In the genomic region with DNA sequence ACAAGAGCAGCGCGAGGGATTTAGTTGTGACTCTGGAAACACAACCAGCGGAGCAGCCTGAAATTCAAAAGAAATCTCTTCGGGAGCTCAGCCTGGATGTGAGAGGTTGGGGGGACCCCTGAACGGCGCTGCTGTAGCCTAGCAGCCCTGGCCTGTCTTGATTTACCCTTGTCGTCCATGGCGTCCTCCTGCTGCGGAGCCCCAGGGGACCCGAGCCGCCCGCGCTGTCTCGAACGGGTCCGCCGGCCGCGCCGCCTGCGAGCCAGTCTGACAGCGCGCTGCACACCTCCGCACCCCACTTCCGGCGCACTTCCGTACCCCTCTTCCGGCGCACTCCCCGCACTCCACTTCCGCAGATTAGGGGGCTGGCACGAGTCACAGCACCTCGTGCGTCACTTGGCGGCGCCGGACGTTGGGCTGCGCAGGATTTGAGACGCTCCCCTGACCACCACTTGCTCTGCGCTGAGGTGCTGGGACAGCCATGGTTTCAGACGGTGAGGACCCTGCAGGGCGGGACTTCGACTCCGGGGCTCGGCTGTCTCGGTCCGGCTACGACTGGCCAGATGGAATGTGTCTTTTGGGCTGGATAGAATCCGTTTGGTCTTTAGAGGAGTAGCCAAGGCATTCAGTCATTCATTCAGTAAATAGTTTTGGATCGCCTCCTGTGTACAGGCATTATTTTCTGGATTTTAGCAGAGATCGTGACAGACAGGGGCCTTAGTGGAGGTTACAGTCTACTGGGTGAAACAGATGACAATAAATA, we compare ENCODE assay signal across 8 cellular contexts. TPM values are rescaled to one million over a fixed set of nuclear protein-coding genes. Genes with fewer than 3 reads are reported as not detected.
DNase-seq lines count a peak whose midpoint lies in the region; TF ChIP-seq lines count a peak whose summit lies in the region.

Gene EIF2B1 (minus strand): TSS at position 308 of the 763 bp plus-strand sequence. CDS start 129 bp downstream, at position 179.
Gene GTF2H3 (plus strand): TSS at position 451 of the 763 bp plus-strand sequence. CDS start 31 bp downstream, at position 482.

- no peaks in the 10 kb centered on the region for H3K9me2 ChIP-seq in MM.1S (replicated peaks; ENCODE audit: insufficient read depth, low read length)
- no peaks in the 10 kb centered on the region for H3K9me2 ChIP-seq in neural cell (ENCODE audit: insufficient read depth, low read length)

- H3K4me3 ChIP-seq in HAP-1 (peak within 1 kb of the TSS; percentile 74), MM.1S (ENCODE audit: low read length) (peak within 1 kb of the TSS; percentile 86), neural cell (ENCODE audit: low read length) (peak within 1 kb of the TSS; percentile 85), stomach (peak within 1 kb of the TSS; percentile 64 to 94 (median 87))

- TF ChIP-seq CTCF in MM.1S (IDR thresholded peaks at IDR 0.05; ENCODE audit: low read length) = no peak
- TF ChIP-seq CTCF in neural cell (IDR thresholded peaks at IDR 0.05; ENCODE audit: poor library complexity, severe bottlenecking) = no peak
- no peak for TF ChIP-seq CTCF in stomach (IDR thresholded peaks at IDR 0.05)

- H4K20me1 ChIP-seq in MM.1S (ENCODE audit: insufficient read depth, low read length) (no peaks in the 10 kb centered on the region), neural cell (ENCODE audit: insufficient read depth) (no peaks in the 10 kb centered on the region)

- H3K4me1 ChIP-seq in ES-I3 (ENCODE audit: insufficient read depth, low read length) (peaks cover 5% of the 10 kb centered on the region; the same call in 1 of the 2 replicates), HAP-1 (peaks cover 4% of the 10 kb centered on the region), MM.1S (ENCODE audit: low read length) (no peaks in the 10 kb centered on the region), stomach (peaks cover 14 to 43% (median 29%) of the 10 kb centered on the region in 4 donors)

- peak in 2 of 4 donors; percentile 29 to 79 for TF ChIP-seq POLR2A in stomach (IDR thresholded peaks at IDR 0.05)

- DNase-seq in HAP-1 (ENCODE audit: low spot score in 2 of 2) (peak; percentile 94 to 97), MM.1S (peak; percentile 91), SIG-M5 (lab: John Stamatoyannopoulos, UW) (peak; percentile 76), activated gamma-delta T cell (lab: John Stamatoyannopoulos, UW) (peak; percentile 98), fibroblast of the conjunctiva (ENCODE audit: low read depth) (peak; percentile 91), stomach (peak; percentile 97)

- H2AFZ ChIP-seq in MM.1S (ENCODE audit: low read length) = peak within 1 kb of the TSS; percentile 67; the same call in 1 of the 2 replicates
- peak within 1 kb of the TSS; percentile 92 for H2AFZ ChIP-seq in neural cell (ENCODE audit: low read depth, low read length)

- H3K27me3 ChIP-seq in HAP-1 (ENCODE audit: low read depth) (no peaks in the 10 kb centered on the region), MM.1S (replicated peaks; ENCODE audit: insufficient read depth, low read length) (no peaks in the 10 kb centered on the region), neural cell (ENCODE audit: insufficient read depth, low read depth, low read length) (no peaks in the 10 kb centered on the region), stomach (no peaks in the 10 kb centered on the region)

- in situ Hi-C loops in HAP-1 (cut with MboI; ENCODE audit: low sequenced_read_pairs) = no loop called here

- H3K27ac ChIP-seq in MM.1S (ENCODE audit: low read length) (peak within 1 kb of the TSS; percentile 57; the same call in 1 of the 2 replicates), neural cell (ENCODE audit: low read length) (peak within 1 kb of the TSS; percentile 85), stomach (peak within 1 kb of the TSS; percentile 75 to 89 (median 86))

- no peaks in the 10 kb centered on the region for H3F3A ChIP-seq in MM.1S (ENCODE audit: insufficient read depth, low read length)
- H3F3A ChIP-seq in neural cell (ENCODE audit: insufficient read depth, low read length, poor library complexity, severe bottlenecking) = no peaks in the 10 kb centered on the region

- H3K9ac ChIP-seq in ES-I3 (ENCODE audit: low read depth, low read length) (peak within 1 kb of the TSS; percentile 96), MM.1S (ENCODE audit: low read length) (peak within 1 kb of the TSS; percentile 90), neural cell (ENCODE audit: low read length) (peak within 1 kb of the TSS; percentile 86)

- 0 to 1% (median 0%) methylated on average over 19 to 52 of the region's 52 CpGs for WGBS in stomach, 5 donors

- H3K9me3 ChIP-seq in ES-I3 (ENCODE audit: control insufficient read depth, insufficient read depth, low read length) (no peaks in the 10 kb centered on the region), HAP-1 (no peaks in the 10 kb centered on the region), MM.1S (replicated peaks; ENCODE audit: insufficient read depth, low read length) (no peaks in the 10 kb centered on the region), neural cell (ENCODE audit: low read length) (no peaks in the 10 kb centered on the region), stomach (no peaks in the 10 kb centered on the region)

- H3K36me3 ChIP-seq in ES-I3 (ENCODE audit: insufficient read depth, low read length) (peaks cover 23% of the 10 kb centered on the region), HAP-1 (replicated peaks) (peaks cover 29% of the 10 kb centered on the region), MM.1S (replicated peaks; ENCODE audit: insufficient read depth, low read length) (no peaks in the 10 kb centered on the region), neural cell (ENCODE audit: insufficient read depth, low read length) (no peaks in the 10 kb centered on the region), stomach (peaks cover 28 to 45% (median 39%) of the 10 kb centered on the region in 4 donors)

- H3K4me2 ChIP-seq in MM.1S (ENCODE audit: low read depth, low read length) (peak within 1 kb of the TSS; percentile 76), neural cell (ENCODE audit: low read length) (peak within 1 kb of the TSS; percentile 99)

- intact Hi-C loops in stomach (cut with DNase I; ENCODE audit: low total_unique reads) = no loop called here

- peaks cover 30% of the 10 kb centered on the region for H3K79me2 ChIP-seq in MM.1S (ENCODE audit: low read length)
- peaks cover 23% of the 10 kb centered on the region for H3K79me2 ChIP-seq in neural cell (replicated peaks; ENCODE audit: insufficient read depth, low read length)

- TF ChIP-seq RAD21 in neural cell (conservative IDR thresholded peaks at IDR 0.05) = peak; percentile 19

- TF ChIP-seq EP300 in neural cell (conservative IDR thresholded peaks at IDR 0.05; ENCODE audit: poor library complexity, severe bottlenecking) = peak; percentile 82
- no peak for TF ChIP-seq EP300 in stomach (IDR thresholded peaks at IDR 0.05)

TF ChIP-seq in neural cell, 6 proteins besides CTCF, POLR2A, EP300 and RAD21:
- TF ChIP-seq MXI1 (conservative IDR thresholded peaks at IDR 0.05; ENCODE audit: poor library complexity, severe bottlenecking) (peak; percentile 99), EZH2 (IDR thresholded peaks at IDR 0.05; ENCODE audit: borderline replicate concordance, insufficient read depth, low read length, poor library complexity, severe bottlenecking) (no peak), TAF1 (IDR thresholded peaks at IDR 0.05; ENCODE audit: low read depth) (peak; percentile 75), SMC3 (conservative IDR thresholded peaks at IDR 0.05; ENCODE audit: poor library complexity) (no peak), POLR2AphosphoS5 (IDR thresholded peaks at IDR 0.05) (peak; percentile 98)
- TF ChIP-seq, protein P1, sequence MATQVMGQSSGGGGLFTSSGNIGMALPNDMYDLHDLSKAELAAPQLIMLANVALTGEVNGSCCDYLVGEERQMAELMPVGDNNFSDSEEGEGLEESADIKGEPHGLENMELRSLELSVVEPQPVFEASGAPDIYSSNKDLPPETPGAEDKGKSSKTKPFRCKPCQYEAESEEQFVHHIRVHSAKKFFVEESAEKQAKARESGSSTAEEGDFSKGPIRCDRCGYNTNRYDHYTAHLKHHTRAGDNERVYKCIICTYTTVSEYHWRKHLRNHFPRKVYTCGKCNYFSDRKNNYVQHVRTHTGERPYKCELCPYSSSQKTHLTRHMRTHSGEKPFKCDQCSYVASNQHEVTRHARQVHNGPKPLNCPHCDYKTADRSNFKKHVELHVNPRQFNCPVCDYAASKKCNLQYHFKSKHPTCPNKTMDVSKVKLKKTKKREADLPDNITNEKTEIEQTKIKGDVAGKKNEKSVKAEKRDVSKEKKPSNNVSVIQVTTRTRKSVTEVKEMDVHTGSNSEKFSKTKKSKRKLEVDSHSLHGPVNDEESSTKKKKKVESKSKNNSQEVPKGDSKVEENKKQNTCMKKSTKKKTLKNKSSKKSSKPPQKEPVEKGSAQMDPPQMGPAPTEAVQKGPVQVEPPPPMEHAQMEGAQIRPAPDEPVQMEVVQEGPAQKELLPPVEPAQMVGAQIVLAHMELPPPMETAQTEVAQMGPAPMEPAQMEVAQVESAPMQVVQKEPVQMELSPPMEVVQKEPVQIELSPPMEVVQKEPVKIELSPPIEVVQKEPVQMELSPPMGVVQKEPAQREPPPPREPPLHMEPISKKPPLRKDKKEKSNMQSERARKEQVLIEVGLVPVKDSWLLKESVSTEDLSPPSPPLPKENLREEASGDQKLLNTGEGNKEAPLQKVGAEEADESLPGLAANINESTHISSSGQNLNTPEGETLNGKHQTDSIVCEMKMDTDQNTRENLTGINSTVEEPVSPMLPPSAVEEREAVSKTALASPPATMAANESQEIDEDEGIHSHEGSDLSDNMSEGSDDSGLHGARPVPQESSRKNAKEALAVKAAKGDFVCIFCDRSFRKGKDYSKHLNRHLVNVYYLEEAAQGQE (IDR thresholded peaks at IDR 0.05; ENCODE audit: borderline replicate concordance) = peak; percentile 74
TF ChIP-seq in neural cell: peak in this region for 4.

RNA-seq across cellular contexts. Expression of gene EIF2B1, which starts in this region (rescaled TPM):
- polyA plus RNA-seq in neural cell (59.9 and 71.1 TPM in 2 replicates), stomach (10 to 100 TPM; 20.0 to 31.9 (median 29.1) TPM)
- polyA minus RNA-seq in neural cell = 30.2 and 42.0 TPM in 2 replicates
- 100 to 1,000 TPM in 3 of 5 donors, 10 to 100 TPM in 2; 33.6 to 194 (median 123) TPM for total RNA-seq in stomach

RNA-seq across cellular contexts. Expression of gene GTF2H3, which starts in this region (rescaled TPM):
- polyA plus RNA-seq in neural cell = 36.4 and 47.8 TPM in 2 replicates
- polyA minus RNA-seq in neural cell = 38.5 and 42.7 TPM in 2 replicates
- total RNA-seq in stomach = 10 to 100 TPM in 1 of 5 donors, 1 to 10 TPM in 3, not detected in 1; 2.9 to 40.2 (median 6.1) TPM
- polyA plus RNA-seq in stomach = 10 to 100 TPM in 1 of 3 donors, 1 to 10 TPM in 2; 5.2 to 10.3 (median 7.8) TPM

Comparison
In these comparisons a context has a peak if more than half of its experiments do, and no peak if none do; other contexts are left out.
1. Peak in every context shown above with its lines: DNase-seq, H3K4me3 ChIP-seq and H3K27ac ChIP-seq.